Comparison of ENCODE assay signal across 8 cellular contexts in the genomic region with DNA sequence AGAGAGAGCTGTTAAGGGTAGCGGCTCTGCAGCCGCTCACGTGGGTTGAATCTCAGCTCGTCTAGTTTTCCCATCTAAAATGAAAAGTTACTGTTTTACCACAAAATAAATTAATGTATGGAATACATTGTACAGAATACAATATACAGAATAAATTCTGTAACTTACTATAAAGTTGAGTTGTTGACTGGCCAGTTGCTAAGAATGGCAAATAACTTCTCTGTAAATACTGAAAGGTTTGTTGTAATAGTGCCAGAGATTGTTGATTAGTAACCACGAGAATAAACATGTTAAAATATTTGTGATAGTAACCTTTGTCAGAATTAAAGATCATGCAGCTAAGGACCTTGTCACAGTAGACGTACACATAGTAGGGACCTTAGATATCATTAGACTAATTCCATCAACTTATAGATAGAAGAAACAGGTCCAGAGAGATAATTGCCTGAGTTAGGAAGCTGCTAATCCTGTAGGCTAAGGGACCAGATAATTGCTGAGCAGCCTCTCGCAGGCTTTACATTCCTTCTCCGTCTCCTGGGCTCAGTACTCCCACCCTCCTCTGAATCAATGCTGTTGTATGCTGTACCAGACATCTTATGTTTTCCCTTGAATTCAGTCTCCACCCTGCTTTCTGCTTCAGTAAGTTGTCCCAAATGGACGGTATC. TPM values are rescaled to one million over a fixed set of nuclear protein-coding genes. Genes with fewer than 3 reads are reported as not detected.
DNase-seq lines count a peak whose midpoint lies in the region; ATAC-seq and TF ChIP-seq lines count a peak whose summit lies in the region.

No MANE protein-coding gene starts in this region.

- DNase-seq in A673 (ENCODE audit: low spot score) (peak; percentile 54), HT-29 (ENCODE audit: low spot score) (peak; percentile 44), body of pancreas (no peak), mesendoderm (peak; percentile 83), GM13976 (ENCODE audit: low spot score) (no peak), DMS53 (lab: John Stamatoyannopoulos, UW) (no peak)

- TF ChIP-seq CTCF in A673 (conservative IDR thresholded peaks at IDR 0.05; ENCODE audit: low read depth, low read length) (no peak), body of pancreas (IDR thresholded peaks at IDR 0.05) (no peak), GM13976 (IDR thresholded peaks at IDR 0.05; ENCODE audit: borderline replicate concordance, control extremely low read depth, extremely low read depth, insufficient read depth, missing control alignments) (no peak)

- no peak overlapping the region for H2BK120ac ChIP-seq in mesendoderm (ENCODE audit: low read depth, low read length)

- H4K5ac ChIP-seq in mesendoderm (ENCODE audit: low read length): no peak overlapping the region

- H2BK5ac ChIP-seq in mesendoderm (ENCODE audit: low read length): no peak overlapping the region

- peaks cover 24% of the 10 kb centered on the region for H3K4me1 ChIP-seq in A673 (ENCODE audit: insufficient read depth, low read length, poor library complexity, severe bottlenecking)
- peaks cover 66% of the 10 kb centered on the region for H3K4me1 ChIP-seq in body of pancreas
- peaks cover 5% of the 10 kb centered on the region for H3K4me1 ChIP-seq in mesendoderm (ENCODE audit: control insufficient read depth, low read depth, low read length)

- peaks cover 2% of the 10 kb centered on the region for H3K79me2 ChIP-seq in mesendoderm (ENCODE audit: control insufficient read depth, insufficient read depth, low read length)

- no peaks in the 10 kb centered on the region for H3K9me3 ChIP-seq in A673 (ENCODE audit: low read depth, low read length, poor library complexity, severe bottlenecking)
- H3K9me3 ChIP-seq in body of pancreas: no peaks in the 10 kb centered on the region

- peak overlapping the region; percentile 67 for H3K9ac ChIP-seq in mesendoderm (ENCODE audit: low read length)

- no peaks in the 10 kb centered on the region for H3K36me3 ChIP-seq in A673 (ENCODE audit: insufficient read depth, low read length, poor library complexity, severe bottlenecking)
- no peaks in the 10 kb centered on the region for H3K36me3 ChIP-seq in body of pancreas (replicated peaks in 1 of 2; ENCODE audit: insufficient read depth in 1 of 2, low read depth in 2 of 2)
- no peaks in the 10 kb centered on the region for H3K36me3 ChIP-seq in mesendoderm (ENCODE audit: control insufficient read depth, insufficient read depth, low read length)

- peak overlapping the region; percentile 70 for H3K27ac ChIP-seq in A673 (ENCODE audit: low read depth, low read length, poor library complexity, severe bottlenecking)
- peak overlapping the region; percentile 64 to 98 (median 82) for H3K27ac ChIP-seq in body of pancreas
- peak overlapping the region; percentile 98 for H3K27ac ChIP-seq in mesendoderm (ENCODE audit: low read depth, low read length)

- H3K18ac ChIP-seq in mesendoderm (ENCODE audit: low read length): no peak overlapping the region

- intact Hi-C loops in A673 (cut with micrococcal nuclease; ENCODE audit: unreplicated experiment): loop anchor here (2.0 kb wide), 1 partner anchor 25 kb away; a partner anchor contains a TSS
- intact Hi-C loops in body of pancreas (cut with DNase I): no loop called here

- H3K4me2 ChIP-seq in mesendoderm (ENCODE audit: low read length): peak overlapping the region; percentile 64

- TF ChIP-seq POLR2A in body of pancreas (IDR thresholded peaks at IDR 0.05): no peak

- POLR2A ChIA-PET in A673 (lab: Charles Lee; ENCODE audit: low non-redundant PET): no interaction called here

- H2BK15ac ChIP-seq in mesendoderm (replicated peaks; ENCODE audit: low read depth): no peak overlapping the region

- BruUV-seq in A673 (replicated peaks; lab: Mats Ljungman, UMichigan): TSS peak; percentile 25

- no peak overlapping the region for H4K8ac ChIP-seq in mesendoderm (ENCODE audit: low read depth, low read length)

- no peaks in the 10 kb centered on the region for H3K27me3 ChIP-seq in A673 (replicated peaks; ENCODE audit: insufficient read depth, low read depth, low read length, poor library complexity)
- no peaks in the 10 kb centered on the region for H3K27me3 ChIP-seq in body of pancreas
- no peaks in the 10 kb centered on the region for H3K27me3 ChIP-seq in mesendoderm (ENCODE audit: insufficient read depth, low read length, poor library complexity)

- in situ Hi-C loops in GM13976 (cut with MboI; ENCODE audit: low sequenced_read_pairs, unreplicated experiment): no loop called here

- H2AK5ac ChIP-seq in mesendoderm (ENCODE audit: low read length): no peak overlapping the region

- WGBS in body of pancreas, 2 donors: 13 to 18% methylated on average over 9 of the region's 9 CpGs
- WGBS in mesendoderm (ENCODE audit: extremely low coverage, insufficient coverage, low lambda C conversion rate): no CpG with 5 or more reads among the region's 9 CpGs

- no peak overlapping the region for H3K4ac ChIP-seq in mesendoderm (ENCODE audit: low read depth, low read length)

- H3K4me3 ChIP-seq in A673 (ENCODE audit: low read depth, low read length, poor library complexity, severe bottlenecking) (peak overlapping the region; percentile 75), body of pancreas (peak overlapping the region in 1 of 2 donors; percentile 62), mesendoderm (ENCODE audit: low read length) (no peak overlapping the region)

- CTCF ChIA-PET in A673 (lab: Charles Lee): no interaction called here

- ATAC-seq in body of pancreas (no peak), HG02973 (IDR thresholded peaks at IDR 0.05; ENCODE audit: unreplicated experiment) (no peak), GM21723 (IDR thresholded peaks at IDR 0.05; ENCODE audit: unreplicated experiment) (no peak)

- H3K23ac ChIP-seq in mesendoderm (ENCODE audit: low read length): no peak overlapping the region

- peaks cover 6% of the 10 kb centered on the region for H3K79me1 ChIP-seq in mesendoderm (ENCODE audit: low read length)

- H3K56ac ChIP-seq in mesendoderm (ENCODE audit: low read length): peak overlapping the region; percentile 83

RNA-seq across cellular contexts. Expression of a gene that starts 0.6 kb away (rescaled TPM):
- total RNA-seq in A673 (2021) (49.8 and 54.4 TPM in 2 replicates), body of pancreas (1 to 10 TPM; 2.6 to 5.2 TPM)
- 16.2 and 18.3 TPM in 2 replicates for total RNA-seq in HT-29 (2014; rRNA removed; shearing (Covaris generic))
- polyA plus RNA-seq in mesendoderm (2013, experiment 1 of 2): 49.8 TPM
- 49.7 TPM for polyA plus RNA-seq in mesendoderm (2013, experiment 2 of 2)

RNA-seq across cellular contexts. Expression of a gene that starts 4.9 kb away (rescaled TPM):
- 49.3 and 50.3 TPM in 2 replicates for total RNA-seq in A673 (2021)
- total RNA-seq in HT-29 (2014; rRNA removed; shearing (Covaris generic)): 12.1 and 13.2 TPM in 2 replicates
- total RNA-seq in body of pancreas: 10 to 100 TPM; 14.5 to 20.0 TPM
- 32.4 TPM for polyA plus RNA-seq in mesendoderm (2013, experiment 1 of 2)
- 33.3 TPM for polyA plus RNA-seq in mesendoderm (2013, experiment 2 of 2)

RNA-seq across cellular contexts. Expression of a gene that starts 18.5 kb away (rescaled TPM):
- total RNA-seq in A673 (2021) (44.7 and 46.4 TPM in 2 replicates), body of pancreas (10 to 100 TPM; 12.2 to 24.4 TPM)
- total RNA-seq in HT-29 (2014; rRNA removed; shearing (Covaris generic)): 43.2 and 43.8 TPM in 2 replicates
- polyA plus RNA-seq in mesendoderm (2013, experiment 1 of 2): 22.9 TPM
- polyA plus RNA-seq in mesendoderm (2013, experiment 2 of 2): 23.1 TPM

RNA-seq across cellular contexts. Expression of a gene that starts 25.7 kb away (rescaled TPM):
- total RNA-seq in A673 (2021) (52.9 and 53.4 TPM in 2 replicates), body of pancreas (10 to 100 TPM; 11.4 to 18.1 TPM)
- 24.8 and 24.9 TPM in 2 replicates for total RNA-seq in HT-29 (2014; rRNA removed; shearing (Covaris generic))
- polyA plus RNA-seq in mesendoderm (2013, experiment 1 of 2): 30.4 TPM
- polyA plus RNA-seq in mesendoderm (2013, experiment 2 of 2): 29.4 TPM

RNA-seq across cellular contexts. Expression of a gene that starts 28.8 kb away (rescaled TPM):
- total RNA-seq in A673 (2021) (1,864 and 1,936 TPM in 2 replicates), body of pancreas (10 to 100 TPM; 80.9 to 84.4 TPM)
- 935 and 959 TPM in 2 replicates for total RNA-seq in HT-29 (2014; rRNA removed; shearing (Covaris generic))
- 1,956 TPM for polyA plus RNA-seq in mesendoderm (2013, experiment 1 of 2)
- 1,954 TPM for polyA plus RNA-seq in mesendoderm (2013, experiment 2 of 2)

Comparison
In these comparisons a context has a peak if more than half of its experiments do, and no peak if none do; other contexts are left out.
1. DNase-seq: peak in A673 (single experiment), HT-29 (single experiment) and mesendoderm (single experiment); none in body of pancreas (0 of 4), GM13976 (single experiment) and DMS53 (single experiment).
2. Peak in every context shown above with its lines, with median percentiles within 50 percentile points of each other: H3K27ac ChIP-seq.